ENCODE assay signal across 9 cellular contexts in the genomic region with DNA sequence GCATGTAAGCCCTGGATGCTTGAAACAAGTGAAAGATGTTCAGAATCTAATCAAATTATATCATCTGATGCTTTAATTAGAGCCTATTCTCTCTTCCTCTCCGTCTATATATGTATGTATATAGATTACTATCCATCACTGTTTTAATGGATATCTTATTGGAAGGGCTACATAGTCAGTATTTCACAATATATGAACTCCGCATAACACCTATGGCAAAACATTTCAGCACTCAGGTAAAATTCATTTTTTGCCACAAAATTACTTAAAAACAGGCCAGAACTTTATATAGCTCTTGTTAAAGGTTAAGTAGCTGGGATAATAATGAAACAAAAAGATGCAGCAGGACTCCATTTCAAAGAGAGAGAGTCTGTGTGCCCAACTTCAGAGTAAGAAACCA. TPM values are rescaled to one million over a fixed set of nuclear protein-coding genes. Genes with fewer than 3 reads are reported as not detected.
DNase-seq lines count a peak whose midpoint lies in the region; ATAC-seq and TF ChIP-seq lines count a peak whose summit lies in the region.
"Had no signal": no experiment of that assay in that cellular context is flagged by ENCODE, and none has a peak within 500 bp of the region (broad histone marks: within the 10 kb centered on the region; RNA-seq: fewer than 3 reads in every experiment).

No MANE protein-coding gene starts in this region.

- intact Hi-C loops in activated CD8-positive, alpha-beta T cell treated with anti-CD3 and anti-CD28 coated beads for 36 hours (cut with micrococcal nuclease) = no loop called here

- no peak overlapping the region for H3K27ac Mint-ChIP-seq in stimulated activated naive CD8-positive, alpha-beta T cell treated with anti-CD3 and anti-CD28 coated beads, Interleukin-15, Interleukin-2, amounts not matched to agents 100 ng/mL and 50 ng/mL, for 24 hours
- H3K27ac Mint-ChIP-seq in activated CD8-positive, alpha-beta T cell treated with anti-CD3 and anti-CD28 coated beads for 36 hours = no peak overlapping the region
- no peak overlapping the region for H3K27ac Mint-ChIP-seq in natural killer cell treated with Interleukin-12 subunit alpha and Interleukin-12 subunit beta and Interleukin-15 and Interleukin-18, amount 100 ng/mL, for 72 hours

- DNase-seq in stimulated activated naive CD8-positive, alpha-beta T cell treated with anti-CD3 and anti-CD28 coated beads, Interleukin-15, Interleukin-2, amounts not matched to agents 100 U/mL and 50 U/mL, for 24 hours = no peak
- no peak for DNase-seq in activated CD8-positive, alpha-beta T cell treated with anti-CD3 and anti-CD28 coated beads for 36 hours
- DNase-seq in natural killer cell treated with Interleukin-12 subunit alpha and Interleukin-12 subunit beta and Interleukin-15 and Interleukin-18, amount 100 ng/mL, for 72 hours (ENCODE audit: low spot score) = no peak
- no peak for DNase-seq in DMS53 (lab: John Stamatoyannopoulos, UW)
- DNase-seq in activated gamma-delta T cell treated with Interleukin-2 at 50 U/mL for 16 hours = no peak
- no peak for DNase-seq in SKM-1 treated with dmso at 0.1 percent for 144 hours (lab: John Stamatoyannopoulos, UW; ENCODE audit: unreplicated experiment)
- DNase-seq in cerebellar cortex (ENCODE audit: low spot score) = no peak

- peaks cover 34% of the 10 kb centered on the region for H3K4me1 Mint-ChIP-seq in stimulated activated naive CD8-positive, alpha-beta T cell treated with anti-CD3 and anti-CD28 coated beads, Interleukin-15, Interleukin-2, amounts not matched to agents 100 ng/mL and 50 ng/mL, for 24 hours (ENCODE audit: low read depth)
- H3K4me1 Mint-ChIP-seq in activated CD8-positive, alpha-beta T cell treated with anti-CD3 and anti-CD28 coated beads for 36 hours (ENCODE audit: low read depth) = peaks cover 24% of the 10 kb centered on the region
- H3K4me1 Mint-ChIP-seq in natural killer cell treated with Interleukin-12 subunit alpha and Interleukin-12 subunit beta and Interleukin-15 and Interleukin-18, amount 100 ng/mL, for 72 hours (ENCODE audit: low read depth in 2 of 2) = peaks cover 19 to 29% of the 10 kb centered on the region in 2 donors

- no peaks in the 10 kb centered on the region for H3K9me3 Mint-ChIP-seq in stimulated activated naive CD8-positive, alpha-beta T cell treated with anti-CD3 and anti-CD28 coated beads, Interleukin-15, Interleukin-2, amounts not matched to agents 100 ng/mL and 50 ng/mL, for 24 hours
- no peaks in the 10 kb centered on the region for H3K9me3 Mint-ChIP-seq in activated CD8-positive, alpha-beta T cell treated with anti-CD3 and anti-CD28 coated beads for 36 hours
- H3K9me3 Mint-ChIP-seq in natural killer cell treated with Interleukin-12 subunit alpha and Interleukin-12 subunit beta and Interleukin-15 and Interleukin-18, amount 100 ng/mL, for 72 hours = no peaks in the 10 kb centered on the region

- no peak for TF ChIP-seq CTCF in activated CD8-positive, alpha-beta T cell treated with anti-CD3 and anti-CD28 coated beads for 36 hours (IDR thresholded peaks at IDR 0.05)

- H3K36me3 Mint-ChIP-seq in stimulated activated naive CD8-positive, alpha-beta T cell treated with anti-CD3 and anti-CD28 coated beads, Interleukin-15, Interleukin-2, amounts not matched to agents 100 ng/mL and 50 ng/mL, for 24 hours (ENCODE audit: low read depth) = peaks cover 13% of the 10 kb centered on the region
- peaks cover 21% of the 10 kb centered on the region for H3K36me3 Mint-ChIP-seq in activated CD8-positive, alpha-beta T cell treated with anti-CD3 and anti-CD28 coated beads for 36 hours (ENCODE audit: low read depth)
- peaks cover 7% of the 10 kb centered on the region for H3K36me3 Mint-ChIP-seq in natural killer cell treated with Interleukin-12 subunit alpha and Interleukin-12 subunit beta and Interleukin-15 and Interleukin-18, amount 100 ng/mL, for 72 hours

- POLR2A ChIA-PET in activated CD8-positive, alpha-beta T cell treated with anti-CD3 and anti-CD28 coated beads for 36 hours (lab: Charles Lee) = no interaction called here

- H3K4me3 Mint-ChIP-seq in stimulated activated naive CD8-positive, alpha-beta T cell treated with anti-CD3 and anti-CD28 coated beads, Interleukin-15, Interleukin-2, amounts not matched to agents 100 ng/mL and 50 ng/mL, for 24 hours = peak overlapping the region; percentile 94
- peak overlapping the region; percentile 87 for H3K4me3 Mint-ChIP-seq in activated CD8-positive, alpha-beta T cell treated with anti-CD3 and anti-CD28 coated beads for 36 hours
- H3K4me3 Mint-ChIP-seq in natural killer cell treated with Interleukin-12 subunit alpha and Interleukin-12 subunit beta and Interleukin-15 and Interleukin-18, amount 100 ng/mL, for 72 hours = peak overlapping the region; percentile 30

- no peaks in the 10 kb centered on the region for H3K27me3 Mint-ChIP-seq in stimulated activated naive CD8-positive, alpha-beta T cell treated with anti-CD3 and anti-CD28 coated beads, Interleukin-15, Interleukin-2, amounts not matched to agents 100 ng/mL and 50 ng/mL, for 24 hours
- H3K27me3 Mint-ChIP-seq in activated CD8-positive, alpha-beta T cell treated with anti-CD3 and anti-CD28 coated beads for 36 hours = peaks cover 1% of the 10 kb centered on the region
- H3K27me3 Mint-ChIP-seq in natural killer cell treated with Interleukin-12 subunit alpha and Interleukin-12 subunit beta and Interleukin-15 and Interleukin-18, amount 100 ng/mL, for 72 hours = peaks cover 3 to 8% of the 10 kb centered on the region in 2 donors

- no peak for ATAC-seq in stimulated activated naive CD8-positive, alpha-beta T cell treated with anti-CD3 and anti-CD28 coated beads, Interleukin-15, Interleukin-2, amounts not matched to agents 100 U/mL and 50 U/mL, for 24 hours
- no peak for ATAC-seq in activated CD8-positive, alpha-beta T cell treated with anti-CD3 and anti-CD28 coated beads for 36 hours
- ATAC-seq in natural killer cell treated with Interleukin-12 subunit alpha and Interleukin-12 subunit beta and Interleukin-15 and Interleukin-18, amount 100 ng/mL, for 72 hours = no peak

- CTCF ChIA-PET in activated CD8-positive, alpha-beta T cell treated with anti-CD3 and anti-CD28 coated beads for 36 hours (lab: Charles Lee) = interaction anchor here (1.2 kb wide), 1 partner anchor 28 kb away, joined by 4 read pairs; a partner anchor contains a TSS

RNA-seq across cellular contexts. Expression of a gene that starts 1.2 kb away (rescaled TPM):
- total RNA-seq in activated CD8-positive, alpha-beta T cell treated with anti-CD3 and anti-CD28 coated beads for 36 hours = 1 to 10 TPM; 3.2 to 4.6 TPM
- 1 to 10 TPM; 1.5 to 2.8 TPM for total RNA-seq in natural killer cell treated with Interleukin-12 subunit alpha and Interleukin-12 subunit beta and Interleukin-15 and Interleukin-18, amount 100 ng/mL, for 72 hours
- total RNA-seq: RPMI7951 had no signal

RNA-seq across cellular contexts. Expression of a gene that starts 1.4 kb away (rescaled TPM):
- total RNA-seq in activated CD8-positive, alpha-beta T cell treated with anti-CD3 and anti-CD28 coated beads for 36 hours = 10 to 100 TPM; 74.8 to 78.0 TPM
- total RNA-seq in natural killer cell treated with Interleukin-12 subunit alpha and Interleukin-12 subunit beta and Interleukin-15 and Interleukin-18, amount 100 ng/mL, for 72 hours = 10 to 100 TPM; 24.7 to 44.1 TPM

RNA-seq across cellular contexts. Expression of a gene that starts 26.1 kb away (rescaled TPM):
- total RNA-seq in activated CD8-positive, alpha-beta T cell treated with anti-CD3 and anti-CD28 coated beads for 36 hours = 1 to 10 TPM; 2.1 to 3.0 TPM
- 1 to 10 TPM; 2.1 TPM for total RNA-seq in natural killer cell treated with Interleukin-12 subunit alpha and Interleukin-12 subunit beta and Interleukin-15 and Interleukin-18, amount 100 ng/mL, for 72 hours

RNA-seq across cellular contexts. Expression of a gene that starts 27.9 kb away (rescaled TPM):
- 10 to 100 TPM; 21.0 to 22.2 TPM for total RNA-seq in activated CD8-positive, alpha-beta T cell treated with anti-CD3 and anti-CD28 coated beads for 36 hours
- total RNA-seq in natural killer cell treated with Interleukin-12 subunit alpha and Interleukin-12 subunit beta and Interleukin-15 and Interleukin-18, amount 100 ng/mL, for 72 hours = 10 to 100 TPM; 36.7 to 41.2 TPM

Comparison
In these comparisons a context has a peak if more than half of its experiments do, and no peak if none do; other contexts are left out.
1. H3K4me3 Mint-ChIP-seq: peak in every context shown above with its lines; median percentile 94 in stimulated activated naive CD8-positive, alpha-beta T cell treated with anti-CD3 and anti-CD28 coated beads, Interleukin-15, Interleukin-2, amounts not matched to agents 100 ng/mL and 50 ng/mL, for 24 hours; 87 in activated CD8-positive, alpha-beta T cell treated with anti-CD3 and anti-CD28 coated beads for 36 hours; 30 in natural killer cell treated with Interleukin-12 subunit alpha and Interleukin-12 subunit beta and Interleukin-15 and Interleukin-18, amount 100 ng/mL, for 72 hours.